ENCODE assay signal across 8 cellular contexts in genomic region chr3:43503067-43503728, GRCh38.
DNase-seq lines count a peak whose midpoint lies in the region; ATAC-seq, FAIRE-seq and TF ChIP-seq lines count a peak whose summit lies in the region.

No MANE protein-coding gene starts in this region.

- WGBS in tibial nerve, 2 donors: 43 to 51% methylated on average over 2 of the region's 2 CpGs
- WGBS in suprapubic skin: 73% methylated on average over 2 of the region's 2 CpGs

- peaks cover 0 to 4% (median 0%) of the 10 kb centered on the region in 4 donors for H3K4me1 ChIP-seq in tibial nerve
- no peaks in the 10 kb centered on the region for H3K4me1 ChIP-seq in suprapubic skin

- peak; percentile 43 for TF ChIP-seq CTCF in D721Med (IDR thresholded peaks at IDR 0.05; ENCODE audit: insufficient read depth, missing control alignments)
- TF ChIP-seq CTCF in tibial nerve (IDR thresholded peaks at IDR 0.05): peak; percentile 20 to 62 (median 34)
- TF ChIP-seq CTCF in suprapubic skin (IDR thresholded peaks at IDR 0.05): peak in 1 of 2 donors; percentile 26

- TF ChIP-seq EP300 in tibial nerve (IDR thresholded peaks at IDR 0.05) (no peak), suprapubic skin (IDR thresholded peaks at IDR 0.05) (no peak)

- no peaks in the 10 kb centered on the region for H3K36me3 Mint-ChIP-seq in T-cell

- CTCF ChIA-PET in T-cell (lab: Charles Lee): interaction anchor here (0.6 to 4.8 kb wide), 16 partner anchors 28 to 542 kb away, joined by 3 to 51 read pairs (median 5); partner anchors contain the start of gene SNRK (in 1 of the 2)

- H3K27ac ChIP-seq in tibial nerve (no peak overlapping the region), suprapubic skin (no peak overlapping the region)

- H3K36me3 ChIP-seq in tibial nerve: no peaks in the 10 kb centered on the region
- H3K36me3 ChIP-seq in suprapubic skin: no peaks in the 10 kb centered on the region

- no peaks in the 10 kb centered on the region for H3K9me3 Mint-ChIP-seq in T-cell

- H3K27ac Mint-ChIP-seq in T-cell: peak overlapping the region in 1 of 2 donors; percentile 56

- DNase-seq in D721Med (ENCODE audit: insufficient read length, low spot score): no peak
- DNase-seq in KBM-7: peak; percentile 44
- DNase-seq in T-cell: no peak
- DNase-seq in globus pallidus (ENCODE audit: low spot score): peak; percentile 20
- no peak for DNase-seq in tibial nerve (ENCODE audit: low spot score in 2 of 2)
- no peak for DNase-seq in NCI-H1436 treated with DMSO at 0.1 percent for 48 hours (lab: John Stamatoyannopoulos, UW)
- DNase-seq in suprapubic skin (ENCODE audit: low spot score in 2 of 2): no peak

- no peaks in the 10 kb centered on the region for H3K27me3 ChIP-seq in tibial nerve
- no peaks in the 10 kb centered on the region for H3K27me3 ChIP-seq in suprapubic skin

- ATAC-seq in T-cell (replicated peaks in 1 of 4) (peak; percentile 57 to 60 (median 58)), GM18873 (IDR thresholded peaks at IDR 0.05; ENCODE audit: low FRiP score, unreplicated experiment) (no peak)

- H3K4me3 Mint-ChIP-seq in T-cell: no peak overlapping the region

- no peaks in the 10 kb centered on the region for H3K27me3 Mint-ChIP-seq in T-cell

- TF ChIP-seq POLR2A in tibial nerve (IDR thresholded peaks at IDR 0.05) (no peak), suprapubic skin (IDR thresholded peaks at IDR 0.05) (no peak)

- no peak for FAIRE-seq in D721Med (lab: Jason Lieb, UNC)

- peaks cover 48 to 56% (median 54%) of the 10 kb centered on the region in 3 donors for H3K4me1 Mint-ChIP-seq in T-cell

- no peaks in the 10 kb centered on the region for H3K9me3 ChIP-seq in tibial nerve
- H3K9me3 ChIP-seq in suprapubic skin: no peaks in the 10 kb centered on the region

- H3K4me3 ChIP-seq in tibial nerve (no peak overlapping the region), suprapubic skin (no peak overlapping the region)

- in situ Hi-C loops in KBM-7 (cut with MboI; ENCODE audit: low pct_unique_long_range_greater_than_20kb, low sequenced_read_pairs): no loop called here

- POLR2A ChIA-PET in T-cell (lab: Charles Lee): no interaction called here

Comparison
In these comparisons a context has a peak if more than half of its experiments do, and no peak if none do; other contexts are left out.
1. DNase-seq: peak in KBM-7 (single experiment) and globus pallidus (single experiment); none in D721Med (single experiment), T-cell (0 of 34), tibial nerve (0 of 2), NCI-H1436 treated with DMSO at 0.1 percent for 48 hours (single experiment) and suprapubic skin (0 of 2).